Comparison of ENCODE assay signal across 14 cellular contexts in the genomic region with DNA sequence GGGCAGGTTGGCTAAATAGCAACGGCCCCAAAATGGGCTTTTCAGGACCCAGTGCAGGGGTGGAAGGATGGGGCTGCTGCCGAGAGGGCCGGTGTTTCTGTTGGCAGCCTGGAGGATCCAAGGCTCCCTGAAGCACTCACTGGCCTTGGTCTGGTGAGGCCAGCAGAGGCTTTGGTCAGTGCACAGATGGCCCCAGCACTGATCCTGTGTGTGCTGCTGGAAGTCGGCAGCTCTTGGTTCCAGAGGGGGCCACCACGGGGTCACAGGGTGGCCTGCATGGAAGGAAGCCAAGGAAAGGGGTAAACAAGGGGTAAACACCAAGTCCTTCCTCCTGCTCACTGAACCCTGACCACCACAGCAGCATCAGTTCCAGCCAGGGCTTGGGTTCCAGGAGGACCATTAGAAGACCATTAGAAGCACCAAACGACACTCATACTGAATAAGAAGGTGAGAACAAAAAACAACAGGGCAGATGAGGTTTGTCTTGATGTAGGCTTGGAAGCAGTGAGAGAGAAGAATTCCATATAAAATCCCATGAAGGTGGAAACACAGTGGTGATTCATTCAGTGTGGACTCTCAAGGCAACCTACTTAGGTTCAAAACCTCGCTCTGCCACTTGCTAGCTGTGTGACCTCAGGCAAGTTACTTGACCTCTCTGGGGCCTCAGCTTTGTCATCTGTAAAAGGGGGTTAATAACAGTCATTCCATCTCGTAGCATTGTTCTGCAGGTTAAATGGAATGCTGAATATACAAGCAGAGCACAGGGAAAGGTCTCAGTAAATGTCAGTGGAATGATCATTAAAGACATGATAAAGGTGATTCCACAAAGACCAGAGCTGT.
DNase-seq lines count a peak whose midpoint lies in the region; ATAC-seq, FAIRE-seq and TF ChIP-seq lines count a peak whose summit lies in the region.
"Had no signal": no experiment of that assay in that cellular context is flagged by ENCODE, and none has a peak within 500 bp of the region (broad histone marks: within the 10 kb centered on the region; RNA-seq: fewer than 3 reads in every experiment).

No MANE protein-coding gene starts in this region.

- 84% methylated on average over 6 of the region's 8 CpGs for WGBS in A549 (ENCODE audit: missing lambda C conversion rate)
- WGBS in GM23248 (ENCODE audit: low coverage in 1 of 2, low lambda C conversion rate in 2 of 2, missing lambda C conversion rate in 2 of 2), 2 experiments, result 66 to 69% methylated on average over 8 of the region's 8 CpGs
- WGBS in K562 (ENCODE audit: insufficient coverage, low coverage, missing lambda C conversion rate), result 87% methylated on average over 8 of the region's 8 CpGs

- H3K4me1 ChIP-seq in A549 (peaks cover 40% of the 10 kb centered on the region), GM23248 (ENCODE audit: insufficient read depth) (peaks cover 48% of the 10 kb centered on the region), K562 (replicated peaks in 1 of 2; ENCODE audit: control insufficient read depth in 2 of 2, insufficient read depth in 2 of 2, low read length in 2 of 2) (peaks cover 10% of the 10 kb centered on the region in 2 experiments; a peak in 4 of 5 replicates)
- H3K4me1 ChIP-seq in naive thymus-derived CD4-positive, alpha-beta T cell (ENCODE audit: control insufficient read depth in 2 of 2, insufficient read depth in 2 of 2, low read length in 2 of 2), result peaks cover 0 to 16% of the 10 kb centered on the region in 2 donors

- H3K9me3 ChIP-seq in A549 (no peaks in the 10 kb centered on the region), GM23248 (ENCODE audit: low read depth) (no peaks in the 10 kb centered on the region), K562 (replicated peaks; ENCODE audit: control insufficient read depth, insufficient read depth, low read depth, low read length) (no peaks in the 10 kb centered on the region)
- H3K9me3 ChIP-seq in naive thymus-derived CD4-positive, alpha-beta T cell (ENCODE audit: control insufficient read depth in 2 of 3, low read length in 3 of 3), result no peaks in the 10 kb centered on the region
- H3K9me3 ChIP-seq: colonic mucosa had no signal

- TF ChIP-seq POLR2A in A549 (IDR thresholded peaks at IDR 0.05; ENCODE audit: low read length), result no peak
- TF ChIP-seq POLR2A in K562 (conservative IDR thresholded peaks at IDR 0.05), result no peak

- FAIRE-seq in A549 (lab: Jason Lieb, UNC) (no peak), K562 (lab: Jason Lieb, UNC) (no peak)

- H3K27ac ChIP-seq in A549, result peak overlapping the region in 1 of 2 experiments; percentile 60; a peak in 2 of 6 replicates
- H3K27ac ChIP-seq in GM23248, result peak overlapping the region; percentile 75
- H3K27ac ChIP-seq in K562 (ENCODE audit: extremely low read depth, low read depth, low read length), result no peak overlapping the region
- no peak overlapping the region for H3K27ac ChIP-seq in naive thymus-derived CD4-positive, alpha-beta T cell (ENCODE audit: low read depth, low read length)
- H3K27ac ChIP-seq: C4-2B, colonic mucosa had no signal

- H3K9me3 Mint-ChIP-seq in naive thymus-derived CD4-positive, alpha-beta T cell, result peaks cover 0 to 3% (median 0%) of the 10 kb centered on the region in 11 donors
- H3K9me3 Mint-ChIP-seq: activated naive CD8-positive, alpha-beta T cell treated with anti-CD3 and anti-CD28 coated beads, Interleukin-2, amount 10 ng/mL, durations not matched to agents 7 days and 5 days; nephron had no signal

- DNase-seq in A549 (ENCODE audit: low read depth in 1 of 2, low spot score in 1 of 2) (no peak), GM23248 (no peak), K562 (ENCODE audit: extremely low read depth in 1 of 4, low spot score in 3 of 4) (no peak), NCI-H82 (lab: John Stamatoyannopoulos, UW) (no peak), NCI-H526 treated with DMSO at 0.1 percent for 48 hours (lab: John Stamatoyannopoulos, UW) (no peak), C1 segment of cervical spinal cord (lab: John Stamatoyannopoulos, UW) (no peak), HCEC 1CT (no peak)
- no peak for DNase-seq in naive thymus-derived CD4-positive, alpha-beta T cell
- DNase-seq: activated naive CD8-positive, alpha-beta T cell treated with anti-CD3 and anti-CD28 coated beads, Interleukin-2, amount 10 ng/mL, durations not matched to agents 7 days and 5 days; NCI-H1105 had no signal

- H3K4me3 Mint-ChIP-seq in naive thymus-derived CD4-positive, alpha-beta T cell, result peak overlapping the region in 1 of 10 donors; percentile 43
- H3K4me3 Mint-ChIP-seq: nephron had no signal

- TF ChIP-seq RAD21 in A549 (conservative IDR thresholded peaks at IDR 0.05 in 1 of 2, IDR thresholded peaks at IDR 0.05 in 1 of 2) (no peak), K562 (CRISPR knock-in tag; conservative IDR thresholded peaks at IDR 0.05 in 1 of 2, IDR thresholded peaks at IDR 0.05 in 1 of 2) (no peak)

- in situ Hi-C loops in GM23248 (cut with MboI) (no loop called here), K562 (cut with MboI) (no loop called here)

- H3K9ac ChIP-seq in GM23248, result peak overlapping the region; percentile 45
- peak overlapping the region in 1 of 2 experiments; percentile 61; a peak in 1 of 4 replicates for H3K9ac ChIP-seq in K562 (ENCODE audit: insufficient read depth in 1 of 2, low read depth in 2 of 2, low read length in 2 of 2)

- H2AFZ ChIP-seq in GM23248 (no peak overlapping the region), K562 (ENCODE audit: low read depth, low read length) (no peak overlapping the region)

- no TSS peak for BruUV-seq in K562 (replicated peaks; lab: Mats Ljungman, UMichigan)

- H4K20me1 ChIP-seq in GM23248 (ENCODE audit: insufficient read depth) (peaks cover 29% of the 10 kb centered on the region), K562 (replicated peaks; ENCODE audit: control insufficient read depth, insufficient read depth, low read length) (no peaks in the 10 kb centered on the region; the same call in 1 of the 2 replicates)

- peaks cover 22 to 63% (median 50%) of the 10 kb centered on the region in 7 donors for H3K4me1 Mint-ChIP-seq in naive thymus-derived CD4-positive, alpha-beta T cell

- intact Hi-C loops in K562 (cut with micrococcal nuclease), result no loop called here
- intact Hi-C loops in naive thymus-derived CD4-positive, alpha-beta T cell (cut with micrococcal nuclease), result no loop called here

- ATAC-seq in A549, result peak; percentile 27 to 57; a peak in 4 of 6 replicates
- no peak for ATAC-seq in K562
- no peak for ATAC-seq in naive thymus-derived CD4-positive, alpha-beta T cell

- H3K36me3 Mint-ChIP-seq in naive thymus-derived CD4-positive, alpha-beta T cell, result peaks cover 6 to 72% (median 45%) of the 10 kb centered on the region in 5 donors

- no peaks in the 10 kb centered on the region for H3K9me1 ChIP-seq in K562 (ENCODE audit: control insufficient read depth, insufficient read depth, low read length)

- no peaks in the 10 kb centered on the region for H3K27me3 Mint-ChIP-seq in naive thymus-derived CD4-positive, alpha-beta T cell

- H3K79me2 ChIP-seq in GM23248 (ENCODE audit: insufficient read depth) (peaks cover 100% of the 10 kb centered on the region), K562 (ENCODE audit: control insufficient read depth, insufficient read depth, low read length) (peaks cover 62% of the 10 kb centered on the region)

- POLR2A ChIA-PET in A549 (lab: Yijun Ruan, JAX), result no interaction called here
- POLR2A ChIA-PET in K562 (lab: Yijun Ruan, JAX), result interaction anchor here (0.6 to 1.4 kb wide), 3 partner anchors 10 to 69 kb away, joined by 3 read pairs; no protein-coding TSS in a partner anchor
- POLR2A ChIA-PET in naive thymus-derived CD4-positive, alpha-beta T cell (lab: Charles Lee), result no interaction called here

- peak overlapping the region in 5 of 9 donors; percentile 10 to 90 (median 48) for H3K27ac Mint-ChIP-seq in naive thymus-derived CD4-positive, alpha-beta T cell
- H3K27ac Mint-ChIP-seq: activated naive CD8-positive, alpha-beta T cell treated with anti-CD3 and anti-CD28 coated beads, Interleukin-2, amount 10 ng/mL, durations not matched to agents 7 days and 5 days had no signal

- TF ChIP-seq CTCF in A549 (IDR thresholded peaks at IDR 0.05) (no peak), K562 (IDR thresholded peaks at IDR 0.05 in 2 of 3, conservative IDR thresholded peaks at IDR 0.05 in 1 of 3; ENCODE audit: insufficient read depth in 2 of 3, low read depth in 1 of 3, low read length in 3 of 3) (no peak)

- no peak overlapping the region for H3K4me3 ChIP-seq in A549
- no peak overlapping the region for H3K4me3 ChIP-seq in GM23248
- H3K4me3 ChIP-seq in K562, result no peak overlapping the region
- H3K4me3 ChIP-seq in naive thymus-derived CD4-positive, alpha-beta T cell (ENCODE audit: low read length), result no peak overlapping the region
- H3K4me3 ChIP-seq: colonic mucosa, skin epidermis had no signal

- 0 out of 3 replicates have a peak overlapping the region, but pooled peaks have one; percentile 23 for H3K4me2 ChIP-seq in A549
- H3K4me2 ChIP-seq in GM23248 (ENCODE audit: unreplicated experiment), result peak overlapping the region; percentile 13
- no peak overlapping the region for H3K4me2 ChIP-seq in K562 (ENCODE audit: insufficient read depth, low read length)

- no peaks in the 10 kb centered on the region for H3K9me2 ChIP-seq in GM23248 (ENCODE audit: insufficient read depth)

- TF ChIP-seq EP300 in A549 (IDR thresholded peaks at IDR 0.05) (no peak), K562 (IDR thresholded peaks at IDR 0.05; ENCODE audit: low read length) (no peak)

- H3F3A ChIP-seq in GM23248 (ENCODE audit: insufficient read depth), result peaks cover 90% of the 10 kb centered on the region

- H3K27me3 ChIP-seq in GM23248 (replicated peaks; ENCODE audit: insufficient read depth), result no peaks in the 10 kb centered on the region
- H3K27me3 ChIP-seq in K562 (ENCODE audit: control insufficient read depth in 2 of 2, insufficient read depth in 2 of 2, low read length in 2 of 2), result no peaks in the 10 kb centered on the region
- no peaks in the 10 kb centered on the region for H3K27me3 ChIP-seq in naive thymus-derived CD4-positive, alpha-beta T cell (ENCODE audit: control insufficient read depth in 2 of 2, insufficient read depth in 2 of 2, low read length in 2 of 2)
- H3K27me3 ChIP-seq: colonic mucosa had no signal

- CTCF ChIA-PET in A549 (lab: Yijun Ruan, JAX), result interaction anchor here (1.2 to 2.6 kb wide), 2 partner anchors 28 to 119 kb away, joined by 3 to 11 read pairs; no protein-coding TSS in a partner anchor
- CTCF ChIA-PET in K562 (lab: Yijun Ruan, JAX; ENCODE audit: low intra/inter-chr PET ratio), result no interaction called here
- CTCF ChIA-PET in naive thymus-derived CD4-positive, alpha-beta T cell (lab: Charles Lee), result interaction anchor here (0.6 kb wide), 1 partner anchor 535 kb away, joined by 3 read pairs; no protein-coding TSS in a partner anchor

- H3K36me3 ChIP-seq in GM23248 (ENCODE audit: low read depth) (peaks cover 91% of the 10 kb centered on the region), K562 (ENCODE audit: control insufficient read depth, insufficient read depth, low read length) (peaks cover 94% of the 10 kb centered on the region)
- H3K36me3 ChIP-seq in naive thymus-derived CD4-positive, alpha-beta T cell (ENCODE audit: control insufficient read depth in 2 of 3, insufficient read depth in 3 of 3, low read length in 3 of 3), result peaks cover 8 to 85% (median 10%) of the 10 kb centered on the region in 3 experiments
- H3K36me3 ChIP-seq: colonic mucosa had no signal

TF ChIP-seq in A549, 52 proteins besides CTCF, POLR2A, EP300 and RAD21 (continues in another document):
- no peak for TF ChIP-seq TP53 (CRISPR knock-in tag; IDR thresholded peaks at IDR 0.05)

Comparison
In these comparisons a context has a peak if more than half of its experiments do, and no peak if none do; other contexts are left out.
1. ATAC-seq: peak in A549 (2 of 2); none in K562 (single experiment) and naive thymus-derived CD4-positive, alpha-beta T cell (single experiment).
2. Of the 35 proteins assayed by ChIP-seq in both K562 and A549: peak only in K562: CHD4; only in A549: MYC; in both: ZFP36; in neither: 30; mixed calls (peak in some experiments, not most) for 2.